8 cellular contexts compared by ENCODE assay signal in the genomic region with DNA sequence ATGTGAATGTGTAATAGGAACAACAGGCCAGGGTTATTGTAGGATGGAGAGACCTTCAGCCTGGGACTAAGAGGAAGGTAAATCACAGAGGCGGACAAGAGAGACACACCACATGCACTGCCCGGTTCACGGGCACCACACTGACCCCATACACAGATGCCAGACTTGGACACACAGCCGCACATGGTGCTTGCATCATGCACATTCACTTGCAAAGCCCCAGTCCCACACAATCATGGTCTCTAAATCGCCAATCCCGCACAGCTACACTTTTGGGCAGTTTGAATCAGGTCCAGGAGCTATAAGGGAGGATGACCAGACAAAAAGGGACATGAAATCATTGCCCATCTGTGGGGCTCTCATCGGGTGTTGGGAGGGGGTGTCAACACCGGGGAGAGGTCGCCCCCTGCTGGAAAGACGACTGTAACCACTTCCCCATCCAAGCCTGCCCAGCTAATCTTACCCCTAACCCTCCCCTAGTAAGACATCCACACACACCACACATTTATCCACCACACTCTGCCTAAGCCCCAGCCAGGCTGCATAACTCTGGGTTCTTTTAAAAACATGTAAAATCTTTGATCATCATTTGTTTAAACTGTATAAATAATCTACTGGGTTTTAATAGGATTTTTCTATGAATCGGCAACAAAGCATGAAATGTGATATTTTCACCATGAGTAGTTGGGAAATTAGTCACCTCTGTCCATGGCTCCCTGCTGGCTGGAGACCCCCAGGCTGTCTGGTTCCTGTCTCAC. TPM values are rescaled to one million over a fixed set of nuclear protein-coding genes. Genes with fewer than 3 reads are reported as not detected.
A peak's percentile ranks its signal among the peaks of the same experiment; 100 is the strongest.
DNase-seq lines count a peak whose midpoint lies in the region; ATAC-seq and TF ChIP-seq lines count a peak whose summit lies in the region.

No MANE protein-coding gene starts in this region.

- H3K9me3 Mint-ChIP-seq in glutamatergic neuron (ENCODE audit: unreplicated experiment): peaks cover 8% of the 10 kb centered on the region

- no peak overlapping the region for H3K27ac Mint-ChIP-seq in glutamatergic neuron (ENCODE audit: unreplicated experiment)

- peaks cover 9% of the 10 kb centered on the region for H3K27me3 Mint-ChIP-seq in glutamatergic neuron (ENCODE audit: unreplicated experiment)

- peak; percentile 67 for DNase-seq in AG20443 (ENCODE audit: low spot score)
- peak; percentile 88 for DNase-seq in GM13977 (ENCODE audit: low spot score)
- peak; percentile 30 to 56 for DNase-seq in NOMO-1 (lab: John Stamatoyannopoulos, UW; ENCODE audit: unreplicated experiment in 2 of 2)
- peak; percentile 65 for DNase-seq in activated T-cell treated with anti-CD3 and anti-CD28 coated beads for 48 hours (ENCODE audit: low read depth)
- DNase-seq in glutamatergic neuron: peak; percentile 85
- DNase-seq in stimulated activated CD4-positive, alpha-beta T cell treated with anti-CD3 and anti-CD28 coated beads, Interleukin-1b, Interleukin-23, amount 100 ng/mL, for 48 hours: peak; percentile 65

- ATAC-seq in GM21528 (IDR thresholded peaks at IDR 0.05; ENCODE audit: low FRiP score, unreplicated experiment) (no peak), GM21515 (IDR thresholded peaks at IDR 0.05; ENCODE audit: unreplicated experiment) (no peak)

- no peak overlapping the region for H3K4me3 Mint-ChIP-seq in glutamatergic neuron (ENCODE audit: unreplicated experiment)

- no peaks in the 10 kb centered on the region for H3K36me3 Mint-ChIP-seq in glutamatergic neuron (ENCODE audit: unreplicated experiment)

- in situ Hi-C loops in GM13977 (cut with MboI; ENCODE audit: low pct_unique_long_range_greater_than_20kb, low sequenced_read_pairs, unreplicated experiment): no loop called here

- peak; percentile 59 for TF ChIP-seq CTCF in GM13977 (IDR thresholded peaks at IDR 0.05; ENCODE audit: extremely low read depth, insufficient read depth, missing control alignments)
- TF ChIP-seq CTCF in glutamatergic neuron (IDR thresholded peaks at IDR 0.05; ENCODE audit: partially characterized antibody, unreplicated experiment): peak; percentile 83

- H3K4me1 Mint-ChIP-seq in glutamatergic neuron (ENCODE audit: low read depth, unreplicated experiment): no peaks in the 10 kb centered on the region

RNA-seq across cellular contexts. Expression of a gene that starts 40.5 kb away (rescaled TPM):
- 35.9 TPM for total RNA-seq in glutamatergic neuron (ENCODE audit: unreplicated experiment)
